8 cellular contexts compared by ENCODE assay signal in the genomic region with DNA sequence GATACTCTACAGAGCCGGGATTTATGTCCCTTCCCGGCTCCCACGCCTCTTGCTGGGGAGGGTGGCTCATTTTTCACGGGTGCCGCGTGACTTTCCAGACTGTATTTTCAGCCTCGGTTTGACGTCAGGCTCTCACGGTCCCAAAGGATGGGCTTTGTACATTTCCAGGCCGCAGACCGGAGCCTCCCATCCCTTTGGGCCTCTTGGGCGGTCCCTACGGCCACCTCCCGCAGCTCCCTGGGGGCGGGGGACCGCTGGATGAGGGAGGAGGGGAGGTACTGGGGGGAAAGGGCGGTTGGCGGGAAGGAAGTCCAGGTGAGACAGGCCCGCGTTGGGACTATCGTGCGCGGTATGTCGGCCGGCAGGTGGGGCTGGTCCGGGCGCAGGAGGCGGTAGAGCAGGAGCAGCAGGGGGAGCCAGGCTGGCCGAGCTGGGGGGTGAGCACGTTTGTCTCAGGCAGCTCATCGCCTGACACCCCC.
DNase-seq lines count a peak whose midpoint lies in the region; ATAC-seq and TF ChIP-seq lines count a peak whose summit lies in the region.
"Had no signal": no experiment of that assay in that cellular context is flagged by ENCODE, and none has a peak within 500 bp of the region (broad histone marks: within the 10 kb centered on the region; RNA-seq: fewer than 3 reads in every experiment).

No MANE protein-coding gene starts in this region.

- H3K27ac ChIP-seq in RWPE2 (ENCODE audit: poor library complexity, severe bottlenecking) (no peak overlapping the region), parathyroid adenoma (no peak overlapping the region)

- H3K27me3 ChIP-seq in RWPE2 (ENCODE audit: insufficient read depth, poor library complexity, severe bottlenecking) (peaks cover 16% of the 10 kb centered on the region), parathyroid adenoma (ENCODE audit: control insufficient read depth, insufficient read depth, low read length) (no peaks in the 10 kb centered on the region)

- H3K9me3 ChIP-seq in RWPE2 (ENCODE audit: severe bottlenecking) (no peaks in the 10 kb centered on the region), parathyroid adenoma (ENCODE audit: control insufficient read depth, low read length) (peaks cover 2% of the 10 kb centered on the region)

- TF ChIP-seq CTCF in RWPE2 (IDR thresholded peaks at IDR 0.05; ENCODE audit: poor library complexity, severe bottlenecking) (peak; percentile 16), parathyroid adenoma (IDR thresholded peaks at IDR 0.05) (peak; percentile 33)

- peak overlapping the region; percentile 75 for H2AFZ ChIP-seq in parathyroid adenoma

- H3K4me2 ChIP-seq in parathyroid adenoma (ENCODE audit: low read length): no peak overlapping the region

- ATAC-seq in RWPE2 (ENCODE audit: low read depth) (peak; percentile 56; the same call in 1 of the 3 replicates), HG03135 (IDR thresholded peaks at IDR 0.05; ENCODE audit: unreplicated experiment) (no peak)

- H3K4me1 ChIP-seq in RWPE2 (ENCODE audit: insufficient read depth, poor library complexity, severe bottlenecking) (no peaks in the 10 kb centered on the region), parathyroid adenoma (no peaks in the 10 kb centered on the region)

- no peaks in the 10 kb centered on the region for H3K79me2 ChIP-seq in parathyroid adenoma

- no peaks in the 10 kb centered on the region for H3K36me3 ChIP-seq in RWPE2 (ENCODE audit: low read depth)
- no peaks in the 10 kb centered on the region for H3K36me3 ChIP-seq in parathyroid adenoma (ENCODE audit: control insufficient read depth, insufficient read depth, low read length)

- no peak overlapping the region for H3K9ac ChIP-seq in parathyroid adenoma

- DNase-seq in GM03348 (ENCODE audit: low spot score): peak; percentile 26
- no peak for DNase-seq in RWPE2 (ENCODE audit: low spot score)
- peak; percentile 24 for DNase-seq in germinal center (ENCODE audit: low spot score)
- no peak for DNase-seq in NCI-H446 (lab: John Stamatoyannopoulos, UW)
- no peak for DNase-seq in UCSD-AML1 (lab: John Stamatoyannopoulos, UW; ENCODE audit: unreplicated experiment)
- DNase-seq: KG1 had no signal

- H3K4me3 ChIP-seq in RWPE2 (ENCODE audit: severe bottlenecking): no peak overlapping the region
- no peak overlapping the region for H3K4me3 ChIP-seq in parathyroid adenoma (ENCODE audit: low read depth, low read length)

Comparison
In these comparisons a context has a peak if more than half of its experiments do, and no peak if none do; other contexts are left out.
1. DNase-seq: peak in GM03348 (single experiment) and germinal center (single experiment); none in RWPE2 (single experiment), NCI-H446 (0 of 2) and UCSD-AML1 (single experiment).